ENCODE assay signal across 16 cellular contexts in the genomic region with DNA sequence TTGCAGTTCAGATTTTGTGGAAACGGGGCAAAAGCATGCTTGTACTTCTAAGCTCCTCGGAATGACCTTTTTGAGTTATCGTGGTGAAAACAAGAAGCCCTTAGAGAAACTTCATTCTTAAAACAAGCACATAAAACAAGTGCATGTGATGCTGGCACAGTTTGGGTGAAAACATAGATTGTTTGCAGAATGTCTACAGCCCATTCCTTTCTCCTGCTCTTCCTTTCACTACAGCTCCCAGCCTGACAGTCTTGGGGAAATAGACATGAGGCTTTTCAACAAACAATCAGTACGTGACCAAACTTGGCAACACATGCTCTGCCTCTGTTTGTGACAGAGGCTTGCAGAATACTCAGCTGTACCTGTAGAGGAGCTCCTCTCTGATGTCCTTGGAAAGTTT.
"Had no signal": no experiment of that assay in that cellular context is flagged by ENCODE, and none has a peak within 500 bp of the region (broad histone marks: within the 10 kb centered on the region; RNA-seq: fewer than 3 reads in every experiment).

No MANE protein-coding gene starts in this region.

- DNase-seq: activated CD4-positive, alpha-beta T cell treated with anti-CD3 and anti-CD28 coated beads, Interleukin-2, amount 10 ng/mL, durations not matched to agents 24 days and 14 days; activated CD8-positive, alpha-beta T cell treated with anti-CD3 and anti-CD28 coated beads, Interleukin-2, amount 10 ng/mL, durations not matched to agents 7 days and 5 days; activated effector memory CD4-positive, alpha-beta T cell treated with anti-CD3 and anti-CD28 coated beads, Interleukin-2, amount 50 U/mL, for 16 hours; activated naive CD4-positive, alpha-beta T cell treated with anti-CD3 and anti-CD28 coated beads, Interleukin-2, amount 50 U/mL, for 16 hours; activated T-cell treated with anti-CD3 and anti-CD28 coated beads, Interleukin-2, amount 50 U/mL, for 24 hours; amniotic stem cell; dermis blood vessel endothelial cell; left colon; mammary epithelial cell; stimulated activated naive CD4-positive, alpha-beta T cell treated with Interleukin-2 at 50 U/mL for 16 hours; T-helper 1 cell; T1000; tibial artery had no signal

- H3K36me3 ChIP-seq: cardiac muscle cell, vagina had no signal

- H3K27me3 ChIP-seq: cardiac muscle cell, hepatocyte, tibial artery, vagina had no signal

- H3K27ac ChIP-seq: cardiac muscle cell, hepatocyte, tibial artery, vagina had no signal

- H3K4me3 ChIP-seq: cardiac muscle cell, hepatocyte, tibial artery, vagina had no signal

- H3K9me3 ChIP-seq: tibial artery, vagina had no signal
